ENCODE assay signal across 10 cellular contexts in genomic region chr15:38554354-38554753, GRCh38. TPM values are rescaled to one million over a fixed set of nuclear protein-coding genes. Genes with fewer than 3 reads are reported as not detected.
DNase-seq lines count a peak whose midpoint lies in the region; ATAC-seq and TF ChIP-seq lines count a peak whose summit lies in the region.
"Had no signal": no experiment of that assay in that cellular context is flagged by ENCODE, and none has a peak within 500 bp of the region (broad histone marks: within the 10 kb centered on the region; RNA-seq: fewer than 3 reads in every experiment).

No MANE protein-coding gene starts in this region.

- H3K27me3 Mint-ChIP-seq in activated CD4-positive, alpha-beta T cell treated with anti-CD3 and anti-CD28 coated beads, Interleukin-2, amount 10 ng/mL, durations not matched to agents 7 days and 5 days: no peaks in the 10 kb centered on the region
- no peaks in the 10 kb centered on the region for H3K27me3 Mint-ChIP-seq in natural killer cell (ENCODE audit: low read depth in 2 of 2)
- peaks cover 19% of the 10 kb centered on the region for H3K27me3 Mint-ChIP-seq in osteocyte (ENCODE audit: unreplicated experiment)

- intact Hi-C loops in natural killer cell (cut with micrococcal nuclease): no loop called here

- H3K36me3 Mint-ChIP-seq in activated CD4-positive, alpha-beta T cell treated with anti-CD3 and anti-CD28 coated beads, Interleukin-2, amount 10 ng/mL, durations not matched to agents 7 days and 5 days (ENCODE audit: low read depth): peaks cover 87% of the 10 kb centered on the region
- H3K36me3 Mint-ChIP-seq in natural killer cell (peaks cover 4% of the 10 kb centered on the region), osteocyte (ENCODE audit: unreplicated experiment) (no peaks in the 10 kb centered on the region)

- POLR2A ChIA-PET in activated CD4-positive, alpha-beta T cell treated with anti-CD3 and anti-CD28 coated beads, Interleukin-2, amount 10 ng/mL, durations not matched to agents 7 days and 5 days (lab: Charles Lee): no interaction called here

- peak overlapping the region; percentile 38 for H3K27ac Mint-ChIP-seq in activated CD4-positive, alpha-beta T cell treated with anti-CD3 and anti-CD28 coated beads, Interleukin-2, amount 10 ng/mL, durations not matched to agents 7 days and 5 days
- peak overlapping the region; percentile 81 to 94 for H3K27ac Mint-ChIP-seq in natural killer cell
- H3K27ac Mint-ChIP-seq in osteocyte (ENCODE audit: unreplicated experiment): no peak overlapping the region

- peaks cover 88% of the 10 kb centered on the region for H3K4me1 Mint-ChIP-seq in activated CD4-positive, alpha-beta T cell treated with anti-CD3 and anti-CD28 coated beads, Interleukin-2, amount 10 ng/mL, durations not matched to agents 7 days and 5 days
- H3K4me1 Mint-ChIP-seq in natural killer cell: peaks cover 87 to 88% of the 10 kb centered on the region in 2 donors
- H3K4me1 Mint-ChIP-seq in osteocyte (ENCODE audit: unreplicated experiment): no peaks in the 10 kb centered on the region

- no peaks in the 10 kb centered on the region for H3K9me3 Mint-ChIP-seq in activated CD4-positive, alpha-beta T cell treated with anti-CD3 and anti-CD28 coated beads, Interleukin-2, amount 10 ng/mL, durations not matched to agents 7 days and 5 days
- no peaks in the 10 kb centered on the region for H3K9me3 Mint-ChIP-seq in natural killer cell
- no peaks in the 10 kb centered on the region for H3K9me3 Mint-ChIP-seq in osteocyte (ENCODE audit: unreplicated experiment)

- in situ Hi-C loops in KBM-7 (cut with MboI; ENCODE audit: low pct_unique_long_range_greater_than_20kb, low sequenced_read_pairs): no loop called here

- peak; percentile 13 for DNase-seq in activated CD4-positive, alpha-beta T cell treated with anti-CD3 and anti-CD28 coated beads, Interleukin-2, amount 10 ng/mL, durations not matched to agents 7 days and 5 days
- DNase-seq in natural killer cell (no peak), KBM-7 (no peak), osteocyte (ENCODE audit: extremely low spot score, unreplicated experiment) (no peak), NCI-H748 (lab: John Stamatoyannopoulos, UW; ENCODE audit: unreplicated experiment) (no peak), cerebellar cortex (ENCODE audit: low spot score) (no peak)
- DNase-seq: right lobe of liver, tibial artery had no signal

- no peak for TF ChIP-seq CTCF in natural killer cell (IDR thresholded peaks at IDR 0.05)
- no peak for TF ChIP-seq CTCF in osteocyte (IDR thresholded peaks at IDR 0.05)

- H3K4me3 Mint-ChIP-seq in activated CD4-positive, alpha-beta T cell treated with anti-CD3 and anti-CD28 coated beads, Interleukin-2, amount 10 ng/mL, durations not matched to agents 7 days and 5 days: peak overlapping the region; percentile 0
- no peak overlapping the region for H3K4me3 Mint-ChIP-seq in natural killer cell
- H3K4me3 Mint-ChIP-seq in osteocyte (ENCODE audit: unreplicated experiment): no peak overlapping the region

- CTCF ChIA-PET in activated CD4-positive, alpha-beta T cell treated with anti-CD3 and anti-CD28 coated beads, Interleukin-2, amount 10 ng/mL, durations not matched to agents 7 days and 5 days (lab: Charles Lee): interaction anchor here (0.9 to 5.2 kb wide), 6 partner anchors 10 to 136 kb away, joined by 3 to 37 read pairs (median 3); partner anchors contain the start of gene RASGRP1

- ATAC-seq in GM18517 (IDR thresholded peaks at IDR 0.05; ENCODE audit: unreplicated experiment): peak; percentile 67
- ATAC-seq in HG02588 (IDR thresholded peaks at IDR 0.05; ENCODE audit: unreplicated experiment): peak; percentile 67
- ATAC-seq in natural killer cell: peak; percentile 56 to 77 (median 69)
- ATAC-seq: right lobe of liver had no signal

RNA-seq across cellular contexts. Expression of gene RASGRP1, which starts 10.3 kb away (rescaled TPM):
- 100 to 1,000 TPM; 185 to 204 TPM for total RNA-seq in activated CD4-positive, alpha-beta T cell treated with anti-CD3 and anti-CD28 coated beads, Interleukin-2, amount 10 ng/mL, durations not matched to agents 7 days and 5 days
- total RNA-seq in natural killer cell (100 to 1,000 TPM in 1 of 3 donors, 10 to 100 TPM in 2; 65.9 to 122 (median 96.5) TPM), osteocyte (0.11 and 0.26 TPM in 2 replicates)

Comparison
In these comparisons a context has a peak if more than half of its experiments do, and no peak if none do; other contexts are left out.
1. RNA of gene RASGRP1, which starts 10.3 kb away (total RNA-seq): 185 to 204 TPM in activated CD4-positive, alpha-beta T cell treated with anti-CD3 and anti-CD28 coated beads, Interleukin-2, amount 10 ng/mL, durations not matched to agents 7 days and 5 days and 65.9 to 122 TPM in natural killer cell; 0.11 to 0.26 TPM in osteocyte; every median in the first group is over 10 times any median in the second.
2. Peak in every context shown above with its lines, with median percentiles within 50 percentile points of each other: ATAC-seq.